Comparison of ENCODE assay signal across 20 cellular contexts in the genomic region with DNA sequence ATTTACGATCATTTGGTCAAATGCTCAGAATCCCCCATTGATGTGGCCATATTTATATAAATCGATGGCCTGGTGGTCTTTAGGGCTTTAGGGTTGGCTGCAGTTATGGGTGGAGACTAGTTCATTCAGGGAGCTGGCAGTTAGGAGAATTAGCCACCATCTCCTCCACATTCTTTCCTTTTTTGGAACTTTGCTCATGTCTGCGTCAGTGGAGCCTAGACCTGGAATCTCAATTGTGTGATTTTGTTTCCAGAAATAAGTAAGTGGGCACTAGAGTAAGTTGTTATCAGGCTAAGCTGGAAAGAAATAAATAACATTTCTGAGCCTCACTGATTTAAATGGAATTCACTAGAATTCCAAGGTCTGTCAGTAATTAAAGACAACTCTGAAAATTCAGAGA. TPM values are rescaled to one million over a fixed set of nuclear protein-coding genes. Genes with fewer than 3 reads are reported as not detected.
DNase-seq lines count a peak whose midpoint lies in the region; ATAC-seq and TF ChIP-seq lines count a peak whose summit lies in the region.
"Had no signal": no experiment of that assay in that cellular context is flagged by ENCODE, and none has a peak within 500 bp of the region (broad histone marks: within the 10 kb centered on the region; RNA-seq: fewer than 3 reads in every experiment).

No MANE protein-coding gene starts in this region.

- ATAC-seq in Right ventricle myocardium inferior (peak; percentile 42), HG03378 (IDR thresholded peaks at IDR 0.05; ENCODE audit: unreplicated experiment) (no peak)
- no peak for ATAC-seq in naive thymus-derived CD4-positive, alpha-beta T cell
- ATAC-seq in activated CD4-positive, CD25-positive, alpha-beta regulatory T cell treated with anti-CD3 and anti-CD28 coated beads, Interleukin-2, amount 50 U/mL, for 24 hours: no peak

- H3K4me1 ChIP-seq in right atrium auricular region: peaks cover 0 to 17% of the 10 kb centered on the region in 2 donors
- no peaks in the 10 kb centered on the region for H3K4me1 ChIP-seq in naive thymus-derived CD4-positive, alpha-beta T cell (ENCODE audit: control insufficient read depth in 2 of 2, insufficient read depth in 2 of 2, low read length in 2 of 2)

- no peak for TF ChIP-seq CTCF in right atrium auricular region (IDR thresholded peaks at IDR 0.05)
- no peak for TF ChIP-seq CTCF in mesothelial cell of epicardium (IDR thresholded peaks at IDR 0.05; ENCODE audit: unreplicated experiment)

- peaks cover 21% of the 10 kb centered on the region for H3K4me1 Mint-ChIP-seq in mesothelial cell of epicardium
- no peaks in the 10 kb centered on the region for H3K4me1 Mint-ChIP-seq in naive thymus-derived CD4-positive, alpha-beta T cell
- H3K4me1 Mint-ChIP-seq: CD14-positive monocyte had no signal

- H3K27ac ChIP-seq in right atrium auricular region: peak overlapping the region; percentile 53 to 60
- no peak overlapping the region for H3K27ac ChIP-seq in naive thymus-derived CD4-positive, alpha-beta T cell (ENCODE audit: low read depth, low read length)
- H3K27ac ChIP-seq: 22Rv1, HL-60, PC-9, RWPE1 had no signal

- H3K27me3 ChIP-seq in right atrium auricular region: no peaks in the 10 kb centered on the region
- H3K27me3 ChIP-seq in naive thymus-derived CD4-positive, alpha-beta T cell (ENCODE audit: control insufficient read depth in 2 of 2, insufficient read depth in 2 of 2, low read length in 2 of 2): no peaks in the 10 kb centered on the region

- peaks cover 11% of the 10 kb centered on the region for H3K9me3 Mint-ChIP-seq in mesothelial cell of epicardium
- H3K9me3 Mint-ChIP-seq in naive thymus-derived CD4-positive, alpha-beta T cell: no peaks in the 10 kb centered on the region
- H3K9me3 Mint-ChIP-seq: HFFc6 had no signal

- no peaks in the 10 kb centered on the region for H3K9me3 ChIP-seq in right atrium auricular region
- H3K9me3 ChIP-seq in naive thymus-derived CD4-positive, alpha-beta T cell (ENCODE audit: control insufficient read depth in 2 of 3, low read length in 3 of 3): no peaks in the 10 kb centered on the region

- no peaks in the 10 kb centered on the region for H3K36me3 Mint-ChIP-seq in mesothelial cell of epicardium
- H3K36me3 Mint-ChIP-seq in naive thymus-derived CD4-positive, alpha-beta T cell: no peaks in the 10 kb centered on the region
- H3K36me3 Mint-ChIP-seq: CD14-positive monocyte had no signal

- H3K36me3 ChIP-seq in right atrium auricular region: no peaks in the 10 kb centered on the region
- H3K36me3 ChIP-seq in naive thymus-derived CD4-positive, alpha-beta T cell (ENCODE audit: control insufficient read depth in 2 of 3, insufficient read depth in 3 of 3, low read length in 3 of 3): no peaks in the 10 kb centered on the region

- DNase-seq in Right ventricle myocardium inferior (ENCODE audit: missing footprints) (no peak), cardiac septum (ENCODE audit: low spot score) (no peak), right atrium auricular region (ENCODE audit: low spot score) (no peak), mesothelial cell of epicardium (ENCODE audit: low spot score in 2 of 2, unreplicated experiment in 2 of 2) (no peak), NCI-H2227 treated with DMSO at 0.1 percent for 48 hours (lab: John Stamatoyannopoulos, UW) (no peak)
- no peak for DNase-seq in naive thymus-derived CD4-positive, alpha-beta T cell
- DNase-seq: DMS79 treated with DMSO at 0.1 percent for 48 hours, HFFc6, IMR-90, NCI-H1417 treated with DMSO at 0.1 percent for 48 hours, NCI-H1930, NCI-H345, NCI-H526, PC-9 had no signal

- intact Hi-C loops in Right ventricle myocardium inferior (cut with DNase I) (no loop called here), cardiac septum (cut with DNase I) (no loop called here)
- intact Hi-C loops in naive thymus-derived CD4-positive, alpha-beta T cell (cut with micrococcal nuclease): no loop called here

- H3K4me3 Mint-ChIP-seq in mesothelial cell of epicardium: no peak overlapping the region
- no peak overlapping the region for H3K4me3 Mint-ChIP-seq in naive thymus-derived CD4-positive, alpha-beta T cell
- H3K4me3 Mint-ChIP-seq: CD14-positive monocyte, HFFc6 had no signal

- CTCF ChIA-PET in naive thymus-derived CD4-positive, alpha-beta T cell (lab: Charles Lee): interaction anchor here (0.6 kb wide), 1 partner anchor 17 kb away, joined by 3 read pairs; no protein-coding TSS in a partner anchor

- POLR2A ChIA-PET in naive thymus-derived CD4-positive, alpha-beta T cell (lab: Charles Lee): no interaction called here

- no peak overlapping the region for H3K4me3 ChIP-seq in right atrium auricular region
- H3K4me3 ChIP-seq in naive thymus-derived CD4-positive, alpha-beta T cell (ENCODE audit: low read length): no peak overlapping the region
- H3K4me3 ChIP-seq: PC-9 had no signal

- peak overlapping the region; percentile 61 for H3K27ac Mint-ChIP-seq in mesothelial cell of epicardium
- H3K27ac Mint-ChIP-seq in naive thymus-derived CD4-positive, alpha-beta T cell: no peak overlapping the region
- H3K27ac Mint-ChIP-seq: CD14-positive monocyte, HFFc6 had no signal

- H3K27me3 Mint-ChIP-seq in mesothelial cell of epicardium (ENCODE audit: low read depth): no peaks in the 10 kb centered on the region
- peaks cover 0 to 50% (median 0%) of the 10 kb centered on the region in 5 donors for H3K27me3 Mint-ChIP-seq in naive thymus-derived CD4-positive, alpha-beta T cell

RNA-seq across cellular contexts. Expression of a gene that starts 29.0 kb away (rescaled TPM):
- 28.0 TPM for total RNA-seq in Right ventricle myocardium inferior
- 37.6 TPM for total RNA-seq in cardiac septum
- total RNA-seq in right atrium auricular region: 10 to 100 TPM; 31.2 to 34.9 TPM
- 109 to 113 TPM (median 110 TPM) in 3 replicates for total RNA-seq in mesothelial cell of epicardium
- 100 to 1,000 TPM in 1 of 5 experiments, 10 to 100 TPM in 4; 49.7 to 124 (median 71.3) TPM for total RNA-seq in naive thymus-derived CD4-positive, alpha-beta T cell
- 10 to 100 TPM; 40.9 to 52.5 TPM for polyA plus RNA-seq in naive thymus-derived CD4-positive, alpha-beta T cell
